11 cellular contexts compared by ENCODE assay signal in genomic region chr4:120052840-120053239, GRCh38. TPM values are rescaled to one million over a fixed set of nuclear protein-coding genes. Genes with fewer than 3 reads are reported as not detected.
A peak's percentile ranks its signal among the peaks of the same experiment; 100 is the strongest.
DNase-seq lines count a peak whose midpoint lies in the region; ATAC-seq and TF ChIP-seq lines count a peak whose summit lies in the region.
"Had no signal": no experiment of that assay in that cellular context is flagged by ENCODE, and none has a peak within 500 bp of the region (broad histone marks: within the 10 kb centered on the region; RNA-seq: fewer than 3 reads in every experiment).

No MANE protein-coding gene starts in this region.

- H3K4me1 Mint-ChIP-seq in activated CD4-positive, alpha-beta T cell treated with anti-CD3 and anti-CD28 coated beads, Interleukin-2, amount 10 ng/mL, durations not matched to agents 24 days and 14 days = peaks cover 4% of the 10 kb centered on the region
- H3K4me1 Mint-ChIP-seq in T-helper 17 cell = peaks cover 2% of the 10 kb centered on the region

- no peaks in the 10 kb centered on the region for H3K9me3 Mint-ChIP-seq in activated CD4-positive, alpha-beta T cell treated with anti-CD3 and anti-CD28 coated beads, Interleukin-2, amount 10 ng/mL, durations not matched to agents 24 days and 14 days
- H3K9me3 Mint-ChIP-seq: activated naive CD4-positive, alpha-beta T cell treated with anti-CD3 and anti-CD28 coated beads for 36 hours had no signal

- H3K27me3 ChIP-seq in gastrocnemius medialis (no peaks in the 10 kb centered on the region), ovary (no peaks in the 10 kb centered on the region)

- ATAC-seq in gastrocnemius medialis (peak; percentile 40 to 63), T-helper 17 cell (no peak)
- ATAC-seq: A549 had no signal

- peaks cover 2% of the 10 kb centered on the region for H3K36me3 Mint-ChIP-seq in activated CD4-positive, alpha-beta T cell treated with anti-CD3 and anti-CD28 coated beads, Interleukin-2, amount 10 ng/mL, durations not matched to agents 24 days and 14 days (ENCODE audit: low read depth)
- H3K36me3 Mint-ChIP-seq in T-helper 17 cell (ENCODE audit: low read depth) = no peaks in the 10 kb centered on the region

- no peak for TF ChIP-seq EP300 in ovary (IDR thresholded peaks at IDR 0.05)

- no peak overlapping the region for H3K27ac Mint-ChIP-seq in activated CD4-positive, alpha-beta T cell treated with anti-CD3 and anti-CD28 coated beads, Interleukin-2, amount 10 ng/mL, durations not matched to agents 24 days and 14 days
- no peak overlapping the region for H3K27ac Mint-ChIP-seq in T-helper 17 cell
- H3K27ac Mint-ChIP-seq: activated naive CD4-positive, alpha-beta T cell treated with anti-CD3 and anti-CD28 coated beads for 36 hours had no signal

- H3K4me3 Mint-ChIP-seq in activated CD4-positive, alpha-beta T cell treated with anti-CD3 and anti-CD28 coated beads, Interleukin-2, amount 10 ng/mL, durations not matched to agents 24 days and 14 days = no peak overlapping the region
- H3K4me3 Mint-ChIP-seq in T-helper 17 cell = no peak overlapping the region
- H3K4me3 Mint-ChIP-seq: activated naive CD4-positive, alpha-beta T cell treated with anti-CD3 and anti-CD28 coated beads for 36 hours had no signal

- 79 to 85% (median 84%) methylated on average over 4 of the region's 4 CpGs for WGBS in ovary, 3 donors

- in situ Hi-C loops in gastrocnemius medialis (cut with MboI; ENCODE audit: low sequenced_read_pairs in 4 of 4) = loop anchor here in 3 of 4 donors (5.0 to 10.0 kb wide), 4 partner anchors 418 to 498 kb away; no protein-coding TSS in a partner anchor

- H3K27ac ChIP-seq in gastrocnemius medialis (peak overlapping the region; percentile 42 to 77 (median 67)), ovary (no peak overlapping the region)
- H3K27ac ChIP-seq: A549 had no signal

- no peaks in the 10 kb centered on the region for H3K9me3 ChIP-seq in gastrocnemius medialis
- no peaks in the 10 kb centered on the region for H3K9me3 ChIP-seq in ovary
- H3K9me3 ChIP-seq in T-helper 17 cell (ENCODE audit: control insufficient read depth, low read length, poor library complexity, severe bottlenecking) = no peaks in the 10 kb centered on the region
- H3K9me3 ChIP-seq: A549 had no signal

- no peaks in the 10 kb centered on the region for H3K27me3 Mint-ChIP-seq in activated CD4-positive, alpha-beta T cell treated with anti-CD3 and anti-CD28 coated beads, Interleukin-2, amount 10 ng/mL, durations not matched to agents 24 days and 14 days
- no peaks in the 10 kb centered on the region for H3K27me3 Mint-ChIP-seq in T-helper 17 cell

- TF ChIP-seq CTCF in fibroblast of the aortic adventitia (IDR thresholded peaks at IDR 0.05; ENCODE audit: insufficient read depth, low read length) (no peak), gastrocnemius medialis (IDR thresholded peaks at IDR 0.05 in 4 of 5, conservative IDR thresholded peaks at IDR 0.05 in 1 of 5) (no peak), ovary (IDR thresholded peaks at IDR 0.05) (no peak)

- intact Hi-C loops in gastrocnemius medialis (cut with DNase I; ENCODE audit: low total_unique reads) = loop anchor here (5.0 to 10.0 kb wide), 3 partner anchors 268 to 496 kb away; no protein-coding TSS in a partner anchor
- intact Hi-C loops in activated CD4-positive, alpha-beta T cell treated with anti-CD3 and anti-CD28 coated beads, Interleukin-2, amount 10 ng/mL, durations not matched to agents 24 days and 14 days (cut with micrococcal nuclease) = loop anchor here (5.0 kb wide), 1 partner anchor 496 kb away; no protein-coding TSS in a partner anchor
- intact Hi-C loops in ovary (cut with DNase I) = loop anchor here in 2 of 4 donors (10.0 kb wide), 2 partner anchors 488 to 738 kb away; no protein-coding TSS in a partner anchor

- H3K4me1 ChIP-seq in gastrocnemius medialis (peaks cover 26 to 28% of the 10 kb centered on the region in 2 donors), ovary (ENCODE audit: insufficient read depth) (no peaks in the 10 kb centered on the region)
- H3K4me1 ChIP-seq: A549 had no signal

- no peak overlapping the region for H3K4me3 ChIP-seq in fibroblast of the aortic adventitia (ENCODE audit: low read depth, low read length)
- no peak overlapping the region for H3K4me3 ChIP-seq in gastrocnemius medialis
- H3K4me3 ChIP-seq in ovary = no peak overlapping the region
- H3K4me3 ChIP-seq: A549 had no signal

- DNase-seq in NCI-H1092 treated with DMSO at 0.1 percent for 48 hours (lab: John Stamatoyannopoulos, UW) = peak; percentile 5
- DNase-seq in NCI-H1092 (lab: John Stamatoyannopoulos, UW) = no peak
- DNase-seq in RPMI7951 (ENCODE audit: low read depth) = peak; percentile 76
- DNase-seq in fibroblast of the aortic adventitia (ENCODE audit: low read depth) = peak; percentile 96
- peak; percentile 36 to 75 for DNase-seq in gastrocnemius medialis
- no peak for DNase-seq in activated CD4-positive, alpha-beta T cell treated with anti-CD3 and anti-CD28 coated beads, Interleukin-2, amount 10 ng/mL, durations not matched to agents 24 days and 14 days
- no peak for DNase-seq in ovary
- DNase-seq in T-helper 17 cell = no peak
- DNase-seq: activated naive CD4-positive, alpha-beta T cell treated with anti-CD3 and anti-CD28 coated beads for 36 hours; stimulated activated CD4-positive, alpha-beta T cell treated with anti-CD3 and anti-CD28 coated beads, Interleukin-12 subunit alpha, Interleukin-12 subunit beta, amount 100 ng/mL, for 4 hours had no signal

- H3K36me3 ChIP-seq in gastrocnemius medialis = no peaks in the 10 kb centered on the region
- H3K36me3 ChIP-seq in ovary = no peaks in the 10 kb centered on the region

- no peak for TF ChIP-seq POLR2A in gastrocnemius medialis (IDR thresholded peaks at IDR 0.05)
- no peak for TF ChIP-seq POLR2A in ovary (IDR thresholded peaks at IDR 0.05)

RNA-seq across cellular contexts. Expression of gene MAD2L1, which starts 13.8 kb away (rescaled TPM):
- total RNA-seq in RPMI7951 (2014; rRNA removed; shearing (Covaris generic)) = 139 and 177 TPM in 2 replicates
- 2.5 and 36.5 TPM in 2 replicates for total RNA-seq in fibroblast of the aortic adventitia (ENCODE audit: low replicate concordance)
- total RNA-seq in gastrocnemius medialis = 1 to 10 TPM in 2 of 4 donors, under 1 TPM in 2; 0.33 to 7.7 (median 1.5) TPM
- 69.2 and 75.3 TPM in 2 replicates for total RNA-seq in activated CD4-positive, alpha-beta T cell treated with anti-CD3 and anti-CD28 coated beads, Interleukin-2, amount 10 ng/mL, durations not matched to agents 24 days and 14 days
- total RNA-seq in ovary = 1 to 10 TPM in 6 of 7 donors, under 1 TPM in 1; 0.95 to 5.2 (median 1.9) TPM
- polyA plus RNA-seq in ovary = 1 to 10 TPM; 3.8 to 4.0 TPM
- total RNA-seq in T-helper 17 cell = 1 to 10 TPM; 6.1 to 6.5 TPM

Comparison
In these comparisons a context has a peak if more than half of its experiments do, and no peak if none do; other contexts are left out.
1. DNase-seq: peak in NCI-H1092 treated with DMSO at 0.1 percent for 48 hours (single experiment), RPMI7951 (single experiment), fibroblast of the aortic adventitia (single experiment) and gastrocnemius medialis (2 of 2); none in NCI-H1092 (single experiment), activated CD4-positive, alpha-beta T cell treated with anti-CD3 and anti-CD28 coated beads, Interleukin-2, amount 10 ng/mL, durations not matched to agents 24 days and 14 days (single experiment), ovary (0 of 5) and T-helper 17 cell (0 of 3).
2. H3K27ac ChIP-seq: peak in gastrocnemius medialis (4 of 4); none in ovary (0 of 2).